15 cellular contexts compared by ENCODE assay signal in the genomic region with DNA sequence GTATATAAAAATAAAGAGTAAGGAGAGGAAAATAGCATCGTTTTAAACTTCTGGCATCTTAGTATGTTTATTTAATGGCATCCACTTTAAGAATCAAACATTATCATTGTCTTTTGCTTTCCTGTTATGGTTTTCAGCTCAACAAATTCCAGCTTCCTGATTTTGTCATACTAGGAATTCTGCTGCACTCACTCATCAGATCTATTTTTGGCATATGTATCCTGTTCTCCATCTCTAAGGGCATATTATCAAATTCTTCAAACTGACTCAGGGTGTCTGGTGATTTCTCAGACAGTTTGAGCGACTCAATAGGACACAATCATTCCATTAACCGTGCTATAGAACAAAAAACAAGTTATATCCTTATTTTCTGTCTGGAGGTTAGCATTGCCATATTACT.
DNase-seq lines count a peak whose midpoint lies in the region; ATAC-seq and TF ChIP-seq lines count a peak whose summit lies in the region.
"Had no signal": no experiment of that assay in that cellular context is flagged by ENCODE, and none has a peak within 500 bp of the region (broad histone marks: within the 10 kb centered on the region; RNA-seq: fewer than 3 reads in every experiment).

No MANE protein-coding gene starts in this region.

- H3K4me2 ChIP-seq in skeletal muscle satellite cell (ENCODE audit: low read length) = peak overlapping the region; percentile 13

- H3K36me3 ChIP-seq in adipocyte (ENCODE audit: control insufficient read depth, insufficient read depth, low read length, severe bottlenecking) (no peaks in the 10 kb centered on the region), skeletal muscle satellite cell (ENCODE audit: insufficient read depth, low read length) (no peaks in the 10 kb centered on the region), heart right ventricle (no peaks in the 10 kb centered on the region), esophagus squamous epithelium (no peaks in the 10 kb centered on the region)
- H3K36me3 ChIP-seq: right atrium auricular region had no signal

- H3K9ac ChIP-seq in adipocyte (ENCODE audit: low read length) (peak overlapping the region; percentile 63), skeletal muscle satellite cell (ENCODE audit: low read depth, low read length) (peak overlapping the region; percentile 70)

- peak overlapping the region in 4 of 10 donors; percentile 3 to 48 (median 28) for H3K27ac ChIP-seq in heart right ventricle
- peak overlapping the region in 1 of 4 donors; percentile 46 for H3K27ac ChIP-seq in esophagus squamous epithelium

- H3K4me1 ChIP-seq in adipocyte (ENCODE audit: control insufficient read depth, insufficient read depth, low read length) = peaks cover 61% of the 10 kb centered on the region
- peaks cover 46% of the 10 kb centered on the region for H3K4me1 ChIP-seq in skeletal muscle satellite cell (ENCODE audit: control insufficient read depth, insufficient read depth, low read length)
- peaks cover 0 to 12% (median 0%) of the 10 kb centered on the region in 9 donors for H3K4me1 ChIP-seq in heart right ventricle
- H3K4me1 ChIP-seq in esophagus squamous epithelium = no peaks in the 10 kb centered on the region

- DNase-seq in ELR (ENCODE audit: low read depth) (peak; percentile 61), adipocyte (ENCODE audit: low read depth) (peak; percentile 59), fibroblast of the aortic adventitia (ENCODE audit: low read depth) (peak; percentile 64), heart right ventricle (no peak), esophagus squamous epithelium (lab: John Stamatoyannopoulos, UW) (no peak)
- no peak for DNase-seq in activated naive CD4-positive, alpha-beta T cell (lab: John Stamatoyannopoulos, UW)
- DNase-seq: activated B cell treated with CpG ODN at 0.5 μM for 24 hours; kidney; naive thymus-derived CD4-positive, alpha-beta T cell; stimulated activated CD4-positive, alpha-beta T cell treated with anti-CD3 and anti-CD28 coated beads, Interleukin-4, amount 100 ng/mL, for 1 hour had no signal

- H3K9me3 ChIP-seq in adipocyte (ENCODE audit: control insufficient read depth, low read length) (no peaks in the 10 kb centered on the region), skeletal muscle satellite cell (replicated peaks; ENCODE audit: low read length) (no peaks in the 10 kb centered on the region), heart right ventricle (no peaks in the 10 kb centered on the region), esophagus squamous epithelium (no peaks in the 10 kb centered on the region)
- H3K9me3 ChIP-seq: right atrium auricular region had no signal

- H3K27me3 ChIP-seq in adipocyte (replicated peaks; ENCODE audit: control insufficient read depth, insufficient read depth, low read length) (no peaks in the 10 kb centered on the region), skeletal muscle satellite cell (ENCODE audit: control insufficient read depth, insufficient read depth, low read length) (no peaks in the 10 kb centered on the region), heart right ventricle (peaks cover 0 to 8% (median 0%) of the 10 kb centered on the region in 7 donors), esophagus squamous epithelium (peaks cover 0 to 4% (median 0%) of the 10 kb centered on the region in 4 donors)
- H3K27me3 ChIP-seq: right atrium auricular region had no signal

- TF ChIP-seq POLR2A in esophagus squamous epithelium (IDR thresholded peaks at IDR 0.05) = no peak

- WGBS in heart right ventricle, 2 donors = 20 to 22% methylated on average over 3 of the region's 3 CpGs
- WGBS in esophagus squamous epithelium, 2 donors = 53 to 65% methylated on average over 3 of the region's 3 CpGs

- intact Hi-C loops in heart right ventricle (cut with DNase I) = no loop called here
- intact Hi-C loops in esophagus squamous epithelium (cut with DNase I) = no loop called here

- H3K4me3 ChIP-seq in adipocyte (ENCODE audit: low read length) = no peak overlapping the region
- no peak overlapping the region for H3K4me3 ChIP-seq in fibroblast of the aortic adventitia (ENCODE audit: low read depth, low read length)
- H3K4me3 ChIP-seq in skeletal muscle satellite cell (ENCODE audit: low read length) = no peak overlapping the region
- no peak overlapping the region for H3K4me3 ChIP-seq in heart right ventricle
- no peak overlapping the region for H3K4me3 ChIP-seq in esophagus squamous epithelium
- H3K4me3 ChIP-seq: coronary artery, right atrium auricular region had no signal

- no peak for TF ChIP-seq CTCF in fibroblast of the aortic adventitia (IDR thresholded peaks at IDR 0.05; ENCODE audit: insufficient read depth, low read length)
- no peak for TF ChIP-seq CTCF in heart right ventricle (IDR thresholded peaks at IDR 0.05)
- no peak for TF ChIP-seq CTCF in esophagus squamous epithelium (IDR thresholded peaks at IDR 0.05)

- no peak for ATAC-seq in GM18907 (IDR thresholded peaks at IDR 0.05; ENCODE audit: unreplicated experiment)
- no peak for ATAC-seq in heart right ventricle
- ATAC-seq: naive thymus-derived CD4-positive, alpha-beta T cell; stimulated activated effector memory CD8-positive, alpha-beta T cell treated with anti-CD3 and anti-CD28 coated beads, Interleukin-12 subunit alpha, Interleukin-12 subunit beta, amount 100 ng/mL, for 72 hours had no signal

Comparison
In these comparisons a context has a peak if more than half of its experiments do, and no peak if none do; other contexts are left out.
1. DNase-seq: peak in ELR (single experiment), adipocyte (single experiment) and fibroblast of the aortic adventitia (single experiment); none in heart right ventricle (0 of 2), activated naive CD4-positive, alpha-beta T cell (0 of 4) and esophagus squamous epithelium (single experiment).